ENCODE assay signal across 1 cellular context in the genomic region with DNA sequence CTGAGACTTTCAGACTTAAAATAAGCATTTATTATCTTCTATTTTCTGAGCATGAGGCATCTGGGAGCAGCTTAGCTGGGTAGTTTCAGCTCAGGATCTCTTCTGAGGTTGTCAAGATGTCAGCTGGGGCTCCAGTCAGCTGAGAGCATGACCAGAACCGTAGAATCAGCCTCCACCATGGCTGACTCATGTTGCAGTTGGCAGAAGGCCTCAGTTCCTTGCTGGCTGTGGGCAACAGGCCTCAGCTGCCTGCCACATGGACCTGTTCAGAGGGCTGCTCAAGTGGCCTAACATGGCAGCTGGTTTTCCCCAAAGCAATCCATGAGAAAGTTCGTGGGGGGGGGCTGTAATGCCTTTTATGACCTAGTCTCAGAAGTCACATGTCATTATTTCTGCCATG.
TF ChIP-seq lines count a peak whose summit lies in the region.

No MANE protein-coding gene starts in this region.

TF ChIP-seq in HCT116, 20 proteins besides CTCF, POLR2A, EP300 and RAD21:
- TF ChIP-seq, protein P1, sequence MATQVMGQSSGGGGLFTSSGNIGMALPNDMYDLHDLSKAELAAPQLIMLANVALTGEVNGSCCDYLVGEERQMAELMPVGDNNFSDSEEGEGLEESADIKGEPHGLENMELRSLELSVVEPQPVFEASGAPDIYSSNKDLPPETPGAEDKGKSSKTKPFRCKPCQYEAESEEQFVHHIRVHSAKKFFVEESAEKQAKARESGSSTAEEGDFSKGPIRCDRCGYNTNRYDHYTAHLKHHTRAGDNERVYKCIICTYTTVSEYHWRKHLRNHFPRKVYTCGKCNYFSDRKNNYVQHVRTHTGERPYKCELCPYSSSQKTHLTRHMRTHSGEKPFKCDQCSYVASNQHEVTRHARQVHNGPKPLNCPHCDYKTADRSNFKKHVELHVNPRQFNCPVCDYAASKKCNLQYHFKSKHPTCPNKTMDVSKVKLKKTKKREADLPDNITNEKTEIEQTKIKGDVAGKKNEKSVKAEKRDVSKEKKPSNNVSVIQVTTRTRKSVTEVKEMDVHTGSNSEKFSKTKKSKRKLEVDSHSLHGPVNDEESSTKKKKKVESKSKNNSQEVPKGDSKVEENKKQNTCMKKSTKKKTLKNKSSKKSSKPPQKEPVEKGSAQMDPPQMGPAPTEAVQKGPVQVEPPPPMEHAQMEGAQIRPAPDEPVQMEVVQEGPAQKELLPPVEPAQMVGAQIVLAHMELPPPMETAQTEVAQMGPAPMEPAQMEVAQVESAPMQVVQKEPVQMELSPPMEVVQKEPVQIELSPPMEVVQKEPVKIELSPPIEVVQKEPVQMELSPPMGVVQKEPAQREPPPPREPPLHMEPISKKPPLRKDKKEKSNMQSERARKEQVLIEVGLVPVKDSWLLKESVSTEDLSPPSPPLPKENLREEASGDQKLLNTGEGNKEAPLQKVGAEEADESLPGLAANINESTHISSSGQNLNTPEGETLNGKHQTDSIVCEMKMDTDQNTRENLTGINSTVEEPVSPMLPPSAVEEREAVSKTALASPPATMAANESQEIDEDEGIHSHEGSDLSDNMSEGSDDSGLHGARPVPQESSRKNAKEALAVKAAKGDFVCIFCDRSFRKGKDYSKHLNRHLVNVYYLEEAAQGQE (IDR thresholded peaks at IDR 0.05; ENCODE audit: low read depth): no peak
- TF ChIP-seq SIN3A (IDR thresholded peaks at IDR 0.05; ENCODE audit: low read depth) (no peak), JUND (IDR thresholded peaks at IDR 0.05) (no peak), ZFX (IDR thresholded peaks at IDR 0.05) (0 out of 2 replicates have a peak, but pooled peaks have one; percentile 20)
- TF ChIP-seq, protein P2, sequence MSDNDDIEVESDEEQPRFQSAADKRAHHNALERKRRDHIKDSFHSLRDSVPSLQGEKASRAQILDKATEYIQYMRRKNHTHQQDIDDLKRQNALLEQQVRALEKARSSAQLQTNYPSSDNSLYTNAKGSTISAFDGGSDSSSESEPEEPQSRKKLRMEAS (IDR thresholded peaks at IDR 0.05): peak; percentile 47
